Comparison of ENCODE assay signal across 8 cellular contexts in genomic region chr1:50348449-50349241, GRCh38.
DNase-seq lines count a peak whose midpoint lies in the region; ATAC-seq and TF ChIP-seq lines count a peak whose summit lies in the region.

No MANE protein-coding gene starts in this region.

- peaks cover 13% of the 10 kb centered on the region for H3K27me3 Mint-ChIP-seq in activated CD8-positive, alpha-beta T cell treated with anti-CD3 and anti-CD28 coated beads, Interleukin-2, amount 10 ng/mL, durations not matched to agents 7 days and 5 days (ENCODE audit: low read depth)

- POLR2A ChIA-PET in activated CD8-positive, alpha-beta T cell treated with anti-CD3 and anti-CD28 coated beads, Interleukin-2, amount 10 ng/mL, durations not matched to agents 7 days and 5 days (lab: Charles Lee), result no interaction called here

- DNase-seq in A172 (ENCODE audit: low spot score) (peak; percentile 52), ELF-1 (ENCODE audit: low read depth, low spot score) (peak; percentile 69), NCI-H345 treated with DMSO at 0.1 percent for 48 hours (lab: John Stamatoyannopoulos, UW; ENCODE audit: unreplicated experiment) (peak; percentile 87), fibroblast of villous mesenchyme (ENCODE audit: low read depth) (peak; percentile 73), nucleus accumbens (lab: John Stamatoyannopoulos, UW) (peak in 36 of 56 donors; percentile 2 to 74 (median 22))
- DNase-seq in activated CD8-positive, alpha-beta T cell treated with anti-CD3 and anti-CD28 coated beads, Interleukin-2, amount 10 ng/mL, durations not matched to agents 7 days and 5 days, result peak; percentile 64

- H3K9me3 Mint-ChIP-seq in activated CD8-positive, alpha-beta T cell treated with anti-CD3 and anti-CD28 coated beads, Interleukin-2, amount 10 ng/mL, durations not matched to agents 7 days and 5 days (ENCODE audit: insufficient read depth), result no peaks in the 10 kb centered on the region

- CTCF ChIA-PET in activated CD8-positive, alpha-beta T cell treated with anti-CD3 and anti-CD28 coated beads, Interleukin-2, amount 10 ng/mL, durations not matched to agents 7 days and 5 days (lab: Charles Lee), result interaction anchor here (0.9 to 1.4 kb wide), 2 partner anchors 16 to 19 kb away, joined by 3 to 5 read pairs; no protein-coding TSS in a partner anchor

- ATAC-seq in HG03103 (IDR thresholded peaks at IDR 0.05; ENCODE audit: low read depth, unreplicated experiment) (peak; percentile 70), GM21447 (IDR thresholded peaks at IDR 0.05; ENCODE audit: unreplicated experiment) (no peak)
- ATAC-seq in activated CD8-positive, alpha-beta T cell treated with anti-CD3 and anti-CD28 coated beads, Interleukin-2, amount 10 ng/mL, durations not matched to agents 7 days and 5 days, result no peak

- peaks cover 3% of the 10 kb centered on the region for H3K4me1 Mint-ChIP-seq in activated CD8-positive, alpha-beta T cell treated with anti-CD3 and anti-CD28 coated beads, Interleukin-2, amount 10 ng/mL, durations not matched to agents 7 days and 5 days (ENCODE audit: low read depth)

- H3K36me3 Mint-ChIP-seq in activated CD8-positive, alpha-beta T cell treated with anti-CD3 and anti-CD28 coated beads, Interleukin-2, amount 10 ng/mL, durations not matched to agents 7 days and 5 days (ENCODE audit: low read depth), result no peaks in the 10 kb centered on the region

- TF ChIP-seq CTCF in fibroblast of villous mesenchyme (IDR thresholded peaks at IDR 0.05; ENCODE audit: insufficient read depth, low read depth, low read length), result peak; percentile 93

- no peak overlapping the region for H3K4me3 ChIP-seq in fibroblast of villous mesenchyme (ENCODE audit: low read depth, low read length)

- no peak overlapping the region for H3K4me3 Mint-ChIP-seq in activated CD8-positive, alpha-beta T cell treated with anti-CD3 and anti-CD28 coated beads, Interleukin-2, amount 10 ng/mL, durations not matched to agents 7 days and 5 days

- H3K27ac Mint-ChIP-seq in activated CD8-positive, alpha-beta T cell treated with anti-CD3 and anti-CD28 coated beads, Interleukin-2, amount 10 ng/mL, durations not matched to agents 7 days and 5 days, result no peak overlapping the region

Comparison
In these comparisons a context has a peak if more than half of its experiments do, and no peak if none do; other contexts are left out.
1. DNase-seq: peak in every context shown above with its lines; median percentile 87 in NCI-H345 treated with DMSO at 0.1 percent for 48 hours; 73 in fibroblast of villous mesenchyme; 69 in ELF-1; 64 in activated CD8-positive, alpha-beta T cell treated with anti-CD3 and anti-CD28 coated beads, Interleukin-2, amount 10 ng/mL, durations not matched to agents 7 days and 5 days; 52 in A172; 22 in nucleus accumbens.